In genomic region chr6:31083742-31084354, GRCh38 we compare ENCODE assay signal across 7 cellular contexts. TPM values are rescaled to one million over a fixed set of nuclear protein-coding genes. Genes with fewer than 3 reads are reported as not detected.
DNase-seq lines count a peak whose midpoint lies in the region; ATAC-seq and TF ChIP-seq lines count a peak whose summit lies in the region.

No MANE protein-coding gene starts in this region.

- no peak overlapping the region for H3K27ac Mint-ChIP-seq in activated CD8-positive, alpha-beta memory T cell treated with anti-CD3 and anti-CD28 coated beads, Interleukin-2, amount 10 ng/mL, durations not matched to agents 7 days and 5 days

- H3K27me3 Mint-ChIP-seq in activated CD8-positive, alpha-beta memory T cell treated with anti-CD3 and anti-CD28 coated beads, Interleukin-2, amount 10 ng/mL, durations not matched to agents 7 days and 5 days = peaks cover 34% of the 10 kb centered on the region

- no peak overlapping the region for H3K4me3 ChIP-seq in GM12865 (ENCODE audit: low read depth, low read length)

- DNase-seq in GM12865 (ENCODE audit: low read depth) (peak; percentile 75), NAMALWA (ENCODE audit: low spot score) (peak; percentile 74), globus pallidus (ENCODE audit: low spot score) (peak; percentile 33), NCI-H2081 treated with DMSO at 0.1 percent for 48 hours (lab: John Stamatoyannopoulos, UW) (no peak), SW 1271 (lab: John Stamatoyannopoulos, UW) (no peak)
- peak; percentile 63 for DNase-seq in activated CD8-positive, alpha-beta memory T cell treated with anti-CD3 and anti-CD28 coated beads, Interleukin-2, amount 10 ng/mL, durations not matched to agents 7 days and 5 days
- DNase-seq in stimulated activated CD4-positive, alpha-beta T cell treated with anti-CD3 and anti-CD28 coated beads, Interleukin-2, amount 100 ng/mL, for 48 hours = peak; percentile 50 to 56

- no peaks in the 10 kb centered on the region for H3K36me3 Mint-ChIP-seq in activated CD8-positive, alpha-beta memory T cell treated with anti-CD3 and anti-CD28 coated beads, Interleukin-2, amount 10 ng/mL, durations not matched to agents 7 days and 5 days

- peak; percentile 50 for TF ChIP-seq CTCF in GM12865 (IDR thresholded peaks at IDR 0.05; ENCODE audit: insufficient read depth, low read depth, low read length, missing control alignments)

- peaks cover 8% of the 10 kb centered on the region for H3K4me1 Mint-ChIP-seq in activated CD8-positive, alpha-beta memory T cell treated with anti-CD3 and anti-CD28 coated beads, Interleukin-2, amount 10 ng/mL, durations not matched to agents 7 days and 5 days

- no peaks in the 10 kb centered on the region for H3K9me3 Mint-ChIP-seq in activated CD8-positive, alpha-beta memory T cell treated with anti-CD3 and anti-CD28 coated beads, Interleukin-2, amount 10 ng/mL, durations not matched to agents 7 days and 5 days (ENCODE audit: low read depth)

- no peak overlapping the region for H3K4me3 Mint-ChIP-seq in activated CD8-positive, alpha-beta memory T cell treated with anti-CD3 and anti-CD28 coated beads, Interleukin-2, amount 10 ng/mL, durations not matched to agents 7 days and 5 days

- CTCF ChIA-PET in activated CD8-positive, alpha-beta memory T cell treated with anti-CD3 and anti-CD28 coated beads, Interleukin-2, amount 10 ng/mL, durations not matched to agents 7 days and 5 days (lab: Charles Lee) = interaction anchor here (1.2 to 3.0 kb wide), 4 partner anchors 169 to 602 kb away, joined by 3 to 23 read pairs (median 4); partner anchors contain the start of gene VARS2

- ATAC-seq in activated CD8-positive, alpha-beta memory T cell treated with anti-CD3 and anti-CD28 coated beads, Interleukin-2, amount 10 ng/mL, durations not matched to agents 7 days and 5 days = peak; percentile 46

RNA-seq across cellular contexts. Expression of gene C6orf15, which starts 28.5 kb away (rescaled TPM):
- total RNA-seq in activated CD8-positive, alpha-beta memory T cell treated with anti-CD3 and anti-CD28 coated beads, Interleukin-2, amount 10 ng/mL, durations not matched to agents 7 days and 5 days = not detected

RNA-seq across cellular contexts. Expression of gene PSORS1C1, which starts 30.8 kb away (rescaled TPM):
- total RNA-seq in activated CD8-positive, alpha-beta memory T cell treated with anti-CD3 and anti-CD28 coated beads, Interleukin-2, amount 10 ng/mL, durations not matched to agents 7 days and 5 days = under 1 TPM in 1 of 2 experiments, not detected in 1; 0.26 TPM

RNA-seq across cellular contexts. Expression of gene CDSN, which starts 36.4 kb away (rescaled TPM):
- total RNA-seq in activated CD8-positive, alpha-beta memory T cell treated with anti-CD3 and anti-CD28 coated beads, Interleukin-2, amount 10 ng/mL, durations not matched to agents 7 days and 5 days = not detected

RNA-seq across cellular contexts. Expression of gene PSORS1C2, which starts 55.0 kb away (rescaled TPM):
- total RNA-seq in activated CD8-positive, alpha-beta memory T cell treated with anti-CD3 and anti-CD28 coated beads, Interleukin-2, amount 10 ng/mL, durations not matched to agents 7 days and 5 days = not detected

Comparison
In these comparisons a context has a peak if more than half of its experiments do, and no peak if none do; other contexts are left out.
1. DNase-seq: peak in GM12865 (single experiment), NAMALWA (single experiment), activated CD8-positive, alpha-beta memory T cell treated with anti-CD3 and anti-CD28 coated beads, Interleukin-2, amount 10 ng/mL, durations not matched to agents 7 days and 5 days (single experiment), globus pallidus (single experiment) and stimulated activated CD4-positive, alpha-beta T cell treated with anti-CD3 and anti-CD28 coated beads, Interleukin-2, amount 100 ng/mL, for 48 hours (2 of 2); none in NCI-H2081 treated with DMSO at 0.1 percent for 48 hours (single experiment) and SW 1271 (0 of 2).